In the genomic region with DNA sequence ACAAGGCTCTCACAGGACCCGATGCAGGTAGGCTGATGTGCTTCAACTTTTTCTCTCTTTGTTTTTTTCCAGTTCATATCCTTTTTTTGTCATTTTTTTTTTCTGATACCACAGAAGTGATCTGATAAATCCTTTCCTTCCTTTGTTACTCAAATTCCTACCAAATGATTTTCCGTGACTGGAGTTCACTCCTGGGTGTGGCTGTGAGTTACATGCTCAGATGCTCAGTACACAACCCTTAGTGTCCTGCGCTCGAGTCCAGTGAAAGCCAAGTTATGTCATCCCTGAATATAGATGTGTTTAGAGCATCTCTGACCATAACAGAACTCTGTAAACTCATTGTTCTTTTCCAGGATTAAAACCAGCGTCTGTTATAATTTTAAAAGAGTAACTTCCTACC, we compare ENCODE assay signal across 25 cellular contexts.
"Had no signal": no experiment of that assay in that cellular context is flagged by ENCODE, and none has a peak within 500 bp of the region (broad histone marks: within the 10 kb centered on the region; RNA-seq: fewer than 3 reads in every experiment).

No MANE protein-coding gene starts in this region.

- H3K4me3 ChIP-seq: coronary artery, lower lobe of right lung, neural progenitor cell, sigmoid colon, spleen, thyroid gland had no signal

- H3K4me1 ChIP-seq: foreskin keratinocyte, lower lobe of right lung, sigmoid colon, spleen had no signal

- H3K9me3 Mint-ChIP-seq: activated naive CD4-positive, alpha-beta T cell treated with anti-CD3 and anti-CD28 coated beads for 36 hours had no signal

- H3K9ac ChIP-seq: neural progenitor cell had no signal

- DNase-seq: activated CD4-positive, alpha-beta T cell treated with anti-CD3 and anti-CD28 coated beads, Interleukin-2, amount 50 U/mL, for 1 hour; activated CD4-positive, CD25-positive, alpha-beta regulatory T cell treated with anti-CD3 and anti-CD28 coated beads, Interleukin-2, amount 50 U/mL, for 72 hours; activated CD8-positive, alpha-beta memory T cell treated with anti-CD3 and anti-CD28 coated beads, Interleukin-2, amount 50 U/mL, for 48 hours; activated effector memory CD4-positive, alpha-beta T cell treated with Interleukin-2 at 50 U/mL for 16 hours; activated naive CD4-positive, alpha-beta T cell treated with anti-CD3 and anti-CD28 coated beads for 36 hours; activated naive CD8-positive, alpha-beta T cell treated with anti-CD3 and anti-CD28 coated beads, Interleukin-2, amount 10 ng/mL, durations not matched to agents 7 days and 5 days; activated T-cell treated with anti-CD3 and anti-CD28 coated beads, Interleukin-2, amount 50 U/mL, for 48 hours; amniotic stem cell; cerebellar nuclear complex; foreskin keratinocyte; lower lobe of right lung; naive thymus-derived CD4-positive, alpha-beta T cell; posterior cingulate gyrus; retina; sigmoid colon; spleen; stimulated activated CD4-positive, alpha-beta T cell treated with anti-CD3 and anti-CD28 coated beads, Interleukin-4, amount 100 ng/mL, for 1 hour; stimulated activated naive CD4-positive, alpha-beta T cell; T-helper 1 cell; T1000; thyroid gland had no signal

- ATAC-seq: foreskin keratinocyte; left lobe of liver; lower lobe of right lung; naive thymus-derived CD4-positive, alpha-beta T cell had no signal

- H3K4me3 Mint-ChIP-seq: activated naive CD4-positive, alpha-beta T cell treated with anti-CD3 and anti-CD28 coated beads for 36 hours; activated naive CD8-positive, alpha-beta T cell treated with anti-CD3 and anti-CD28 coated beads, Interleukin-2, amount 10 ng/mL, durations not matched to agents 7 days and 5 days; naive thymus-derived CD4-positive, alpha-beta T cell; neural progenitor cell had no signal

- H3K9me3 ChIP-seq: lower lobe of right lung, sigmoid colon, spleen, thyroid gland had no signal

- H3K36me3 ChIP-seq: neural progenitor cell, sigmoid colon, thyroid gland had no signal

- H2AFZ ChIP-seq: neural progenitor cell had no signal

- H3K27me3 ChIP-seq: foreskin keratinocyte, neural progenitor cell, sigmoid colon, spleen, thyroid gland had no signal

- H3K27ac ChIP-seq: coronary artery, foreskin keratinocyte, lower lobe of right lung, neural progenitor cell, sigmoid colon, spleen, thyroid gland, VCaP had no signal

- H3K27ac Mint-ChIP-seq: activated naive CD4-positive, alpha-beta T cell treated with anti-CD3 and anti-CD28 coated beads for 36 hours; activated naive CD8-positive, alpha-beta T cell treated with anti-CD3 and anti-CD28 coated beads, Interleukin-2, amount 10 ng/mL, durations not matched to agents 7 days and 5 days; naive thymus-derived CD4-positive, alpha-beta T cell; neural progenitor cell had no signal

- H3K4me2 ChIP-seq: neural progenitor cell had no signal

- H3K27me3 Mint-ChIP-seq: activated naive CD8-positive, alpha-beta T cell treated with anti-CD3 and anti-CD28 coated beads, Interleukin-2, amount 10 ng/mL, durations not matched to agents 7 days and 5 days; naive thymus-derived CD4-positive, alpha-beta T cell had no signal
